ENCODE assay signal across 32 cellular contexts in genomic region chr10:18460061-18460460, GRCh38.
"Had no signal": no experiment of that assay in that cellular context is flagged by ENCODE, and none has a peak within 500 bp of the region (broad histone marks: within the 10 kb centered on the region; RNA-seq: fewer than 3 reads in every experiment).

No MANE protein-coding gene starts in this region.

- H3K27me3 ChIP-seq: adrenal gland, ascending aorta, body of pancreas, brain microvascular endothelial cell, breast epithelium, cardiac muscle cell had no signal

- H3K27ac ChIP-seq: adrenal gland, ascending aorta, body of pancreas, brain microvascular endothelial cell, breast epithelium, cardiac muscle cell had no signal

- H3K36me3 ChIP-seq: adrenal gland, ascending aorta, brain microvascular endothelial cell, breast epithelium, cardiac muscle cell had no signal

- DNase-seq: activated effector memory CD4-positive, alpha-beta T cell treated with anti-CD3 and anti-CD28 coated beads, Interleukin-2, amount 50 U/mL, for 16 hours; activated effector memory CD4-positive, alpha-beta T cell treated with Interleukin-2 at 50 U/mL for 16 hours; activated gamma-delta T cell; activated gamma-delta T cell treated with Interleukin-2 at 50 U/mL for 16 hours; activated naive CD4-positive, alpha-beta T cell; activated naive CD4-positive, alpha-beta T cell treated with anti-CD3 and anti-CD28 coated beads for 36 hours; activated naive CD4-positive, alpha-beta T cell treated with anti-CD3 and anti-CD28 coated beads, Interleukin-2, amount 10 ng/mL, durations not matched to agents 7 days and 5 days; activated naive CD4-positive, alpha-beta T cell treated with anti-CD3 and anti-CD28 coated beads, Interleukin-2, amount 50 U/mL, for 16 hours; activated naive CD4-positive, alpha-beta T cell treated with Interleukin-2 at 50 U/mL for 16 hours; activated naive CD8-positive, alpha-beta T cell treated with anti-CD3 and anti-CD28 coated beads for 36 hours; activated naive CD8-positive, alpha-beta T cell treated with anti-CD3 and anti-CD28 coated beads, Interleukin-2, amount 10 ng/mL, durations not matched to agents 7 days and 5 days; activated naive CD8-positive, alpha-beta T cell treated with anti-CD3 and anti-CD28 coated beads, Interleukin-2, amount 50 U/mL, for 24 hours; activated T-cell treated with anti-CD3 and anti-CD28 coated beads, Interleukin-2, amount 50 U/mL, for 1 hour; activated T-cell treated with anti-CD3 and anti-CD28 coated beads, Interleukin-2, amount 50 U/mL, for 24 hours; activated T-cell treated with anti-CD3 and anti-CD28 coated beads, Interleukin-2, amount 50 U/mL, for 4 hours; activated T-cell treated with anti-CD3 and anti-CD28 coated beads, Interleukin-2, amount 50 U/mL, for 48 hours; activated T-cell treated with anti-CD3 and anti-CD28 coated beads, Interleukin-2, amount 50 U/mL, for 72 hours; adrenal gland; amniotic stem cell; amygdala; anterior cingulate cortex; aorta; body of pancreas; brain microvascular endothelial cell; caudate nucleus; central memory CD4-positive, alpha-beta T cell; cerebellar nuclear complex had no signal

- ATAC-seq: activated naive CD4-positive, alpha-beta T cell treated with anti-CD3 and anti-CD28 coated beads, Interleukin-2, amount 50 U/mL, for 72 hours; activated naive CD8-positive, alpha-beta T cell treated with anti-CD3 and anti-CD28 coated beads, Interleukin-2, amount 50 U/mL, for 24 hours; activated T-cell treated with anti-CD3 and anti-CD28 coated beads, Interleukin-2, amount 50 U/mL, for 4 hours; activated T-cell treated with anti-CD3 and anti-CD28 coated beads, Interleukin-2, amount 50 U/mL, for 72 hours; activated T-helper 17 cell treated with anti-CD3 and anti-CD28 coated beads, Interleukin-2, amount 50 U/mL, for 72 hours; body of pancreas had no signal

- H3K4me1 ChIP-seq: adrenal gland, ascending aorta, body of pancreas, breast epithelium had no signal

- H3K4me3 ChIP-seq: adrenal gland, ascending aorta, body of pancreas, breast epithelium, cardiac muscle cell had no signal

- H3K9me3 ChIP-seq: adrenal gland, ascending aorta, body of pancreas, breast epithelium had no signal
